13 cellular contexts compared by ENCODE assay signal in genomic region chr13:96492758-96493157, GRCh38.
A peak's percentile ranks its signal among the peaks of the same experiment; 100 is the strongest.
DNase-seq lines count a peak whose midpoint lies in the region; ATAC-seq and TF ChIP-seq lines count a peak whose summit lies in the region.
"Had no signal": no experiment of that assay in that cellular context is flagged by ENCODE, and none has a peak within 500 bp of the region (broad histone marks: within the 10 kb centered on the region; RNA-seq: fewer than 3 reads in every experiment).

No MANE protein-coding gene starts in this region.

- H3K27ac ChIP-seq in body of pancreas (no peak overlapping the region), SK-N-SH (ENCODE audit: low read depth in 2 of 2, low read length in 1 of 2) (no peak overlapping the region)

- DNase-seq in NCI-H345 (lab: John Stamatoyannopoulos, UW) (peak; percentile 17), NCI-H345 treated with DMSO at 0.1 percent for 48 hours (lab: John Stamatoyannopoulos, UW; ENCODE audit: unreplicated experiment) (no peak), NCI-H1105 treated with DMSO at 0.1 percent for 48 hours (lab: John Stamatoyannopoulos, UW) (peak; percentile 39), body of pancreas (peak; percentile 50 to 71 (median 58)), midbrain (lab: John Stamatoyannopoulos, UW) (peak; percentile 18), mucosa of gallbladder (ENCODE audit: low spot score) (no peak), SK-N-SH (no peak), DMS79 (lab: John Stamatoyannopoulos, UW) (no peak)
- DNase-seq: BE2C; CD4-positive, alpha-beta T cell; NCI-H2227 treated with DMSO at 0.1 percent for 48 hours; NCI-H526 treated with DMSO at 0.1 percent for 48 hours; SHP77 treated with DMSO at 0.1 percent for 48 hours had no signal

- POLR2A ChIA-PET in SK-N-SH (lab: Yijun Ruan, JAX): no interaction called here

- no peaks in the 10 kb centered on the region for H3K27me3 ChIP-seq in body of pancreas
- H3K27me3 ChIP-seq in SK-N-SH (ENCODE audit: insufficient read depth): no peaks in the 10 kb centered on the region
- H3K27me3 ChIP-seq: BE2C had no signal

- H3K79me2 ChIP-seq in SK-N-SH (ENCODE audit: insufficient read depth): no peaks in the 10 kb centered on the region

- no peak for TF ChIP-seq RAD21 in SK-N-SH (IDR thresholded peaks at IDR 0.05; ENCODE audit: low read length)

- intact Hi-C loops in body of pancreas (cut with DNase I): no loop called here

- no peaks in the 10 kb centered on the region for H3F3A ChIP-seq in SK-N-SH (replicated peaks; ENCODE audit: insufficient read depth)

- no peaks in the 10 kb centered on the region for H4K20me1 ChIP-seq in SK-N-SH (ENCODE audit: insufficient read depth)

- H3K9me2 ChIP-seq in SK-N-SH: no peaks in the 10 kb centered on the region

- no peak for TF ChIP-seq EP300 in SK-N-SH (IDR thresholded peaks at IDR 0.05; ENCODE audit: borderline replicate concordance in 1 of 2, low read depth in 1 of 2, low read length in 1 of 2)

- H3K9ac ChIP-seq in SK-N-SH: no peak overlapping the region

- no peak overlapping the region for H3K4me2 ChIP-seq in SK-N-SH

- TF ChIP-seq CTCF in body of pancreas (IDR thresholded peaks at IDR 0.05) (no peak), SK-N-SH (IDR thresholded peaks at IDR 0.05) (no peak)

- H3K9me3 ChIP-seq in body of pancreas (no peaks in the 10 kb centered on the region), SK-N-SH (no peaks in the 10 kb centered on the region)
- H3K9me3 ChIP-seq: BE2C had no signal

- peak; percentile 40 for ATAC-seq in body of pancreas

- TF ChIP-seq POLR2A in body of pancreas (IDR thresholded peaks at IDR 0.05): no peak

- H2AFZ ChIP-seq in SK-N-SH (ENCODE audit: low read depth): no peak overlapping the region

- H3K4me3 ChIP-seq in body of pancreas (no peak overlapping the region), SK-N-SH (ENCODE audit: low read depth in 2 of 2, low read length in 1 of 2) (no peak overlapping the region)

- no peaks in the 10 kb centered on the region for H3K36me3 ChIP-seq in body of pancreas (replicated peaks in 1 of 2; ENCODE audit: insufficient read depth in 1 of 2, low read depth in 2 of 2)
- no peaks in the 10 kb centered on the region for H3K36me3 ChIP-seq in SK-N-SH (replicated peaks in 1 of 2; ENCODE audit: control insufficient read depth in 1 of 2, insufficient read depth in 2 of 2, low read length in 1 of 2)
- H3K36me3 ChIP-seq: BE2C had no signal

- H3K4me1 ChIP-seq in body of pancreas: peaks cover 28% of the 10 kb centered on the region
- no peaks in the 10 kb centered on the region for H3K4me1 ChIP-seq in SK-N-SH (ENCODE audit: control insufficient read depth in 1 of 2, insufficient read depth in 2 of 2, low read depth in 1 of 2, low read length in 1 of 2)
- H3K4me1 ChIP-seq: BE2C had no signal

- WGBS in body of pancreas, 2 donors: 14 to 19% methylated on average over 4 of the region's 4 CpGs
- 54% methylated on average over 4 of the region's 4 CpGs for WGBS in SK-N-SH (ENCODE audit: low lambda C conversion rate)

- CTCF ChIA-PET in SK-N-SH (lab: Yijun Ruan, JAX): no interaction called here

TF ChIP-seq in SK-N-SH, 30 proteins besides CTCF, POLR2A, EP300 and RAD21:
- no peak for TF ChIP-seq MXI1 (IDR thresholded peaks at IDR 0.05; ENCODE audit: low read depth, low read length)
- no peak for TF ChIP-seq TAF1 (IDR thresholded peaks at IDR 0.05; ENCODE audit: borderline replicate concordance, low read depth, low read length)
- no peak for TF ChIP-seq RFX5 (IDR thresholded peaks at IDR 0.05; ENCODE audit: low read length)
- no peak for TF ChIP-seq RXRA (IDR thresholded peaks at IDR 0.05; ENCODE audit: borderline replicate concordance, low read depth)
- TF ChIP-seq, protein P1, sequence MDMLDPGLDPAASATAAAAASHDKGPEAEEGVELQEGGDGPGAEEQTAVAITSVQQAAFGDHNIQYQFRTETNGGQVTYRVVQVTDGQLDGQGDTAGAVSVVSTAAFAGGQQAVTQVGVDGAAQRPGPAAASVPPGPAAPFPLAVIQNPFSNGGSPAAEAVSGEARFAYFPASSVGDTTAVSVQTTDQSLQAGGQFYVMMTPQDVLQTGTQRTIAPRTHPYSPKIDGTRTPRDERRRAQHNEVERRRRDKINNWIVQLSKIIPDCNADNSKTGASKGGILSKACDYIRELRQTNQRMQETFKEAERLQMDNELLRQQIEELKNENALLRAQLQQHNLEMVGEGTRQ (IDR thresholded peaks at IDR 0.05; ENCODE audit: borderline replicate concordance, low read depth, low read length): no peak
- no peak for TF ChIP-seq GATA2 (CRISPR knock-in tag; IDR thresholded peaks at IDR 0.05)
- TF ChIP-seq YY1 (IDR thresholded peaks at IDR 0.05; ENCODE audit: low read depth): no peak
- TF ChIP-seq TCF12 (IDR thresholded peaks at IDR 0.05): no peak
- no peak for TF ChIP-seq NRF1 (IDR thresholded peaks at IDR 0.05; ENCODE audit: low read depth, low read length)
- TF ChIP-seq SMC3 (IDR thresholded peaks at IDR 0.05; ENCODE audit: low read depth, low read length): no peak
- TF ChIP-seq CHD2 (IDR thresholded peaks at IDR 0.05; ENCODE audit: low read length, partially characterized antibody): no peak
- TF ChIP-seq, protein P2, sequence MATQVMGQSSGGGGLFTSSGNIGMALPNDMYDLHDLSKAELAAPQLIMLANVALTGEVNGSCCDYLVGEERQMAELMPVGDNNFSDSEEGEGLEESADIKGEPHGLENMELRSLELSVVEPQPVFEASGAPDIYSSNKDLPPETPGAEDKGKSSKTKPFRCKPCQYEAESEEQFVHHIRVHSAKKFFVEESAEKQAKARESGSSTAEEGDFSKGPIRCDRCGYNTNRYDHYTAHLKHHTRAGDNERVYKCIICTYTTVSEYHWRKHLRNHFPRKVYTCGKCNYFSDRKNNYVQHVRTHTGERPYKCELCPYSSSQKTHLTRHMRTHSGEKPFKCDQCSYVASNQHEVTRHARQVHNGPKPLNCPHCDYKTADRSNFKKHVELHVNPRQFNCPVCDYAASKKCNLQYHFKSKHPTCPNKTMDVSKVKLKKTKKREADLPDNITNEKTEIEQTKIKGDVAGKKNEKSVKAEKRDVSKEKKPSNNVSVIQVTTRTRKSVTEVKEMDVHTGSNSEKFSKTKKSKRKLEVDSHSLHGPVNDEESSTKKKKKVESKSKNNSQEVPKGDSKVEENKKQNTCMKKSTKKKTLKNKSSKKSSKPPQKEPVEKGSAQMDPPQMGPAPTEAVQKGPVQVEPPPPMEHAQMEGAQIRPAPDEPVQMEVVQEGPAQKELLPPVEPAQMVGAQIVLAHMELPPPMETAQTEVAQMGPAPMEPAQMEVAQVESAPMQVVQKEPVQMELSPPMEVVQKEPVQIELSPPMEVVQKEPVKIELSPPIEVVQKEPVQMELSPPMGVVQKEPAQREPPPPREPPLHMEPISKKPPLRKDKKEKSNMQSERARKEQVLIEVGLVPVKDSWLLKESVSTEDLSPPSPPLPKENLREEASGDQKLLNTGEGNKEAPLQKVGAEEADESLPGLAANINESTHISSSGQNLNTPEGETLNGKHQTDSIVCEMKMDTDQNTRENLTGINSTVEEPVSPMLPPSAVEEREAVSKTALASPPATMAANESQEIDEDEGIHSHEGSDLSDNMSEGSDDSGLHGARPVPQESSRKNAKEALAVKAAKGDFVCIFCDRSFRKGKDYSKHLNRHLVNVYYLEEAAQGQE (IDR thresholded peaks at IDR 0.05; ENCODE audit: low read depth, low read length): no peak
- no peak for TF ChIP-seq JUND (IDR thresholded peaks at IDR 0.05)
- no peak for TF ChIP-seq MEF2A (IDR thresholded peaks at IDR 0.05; ENCODE audit: borderline replicate concordance, low read depth)
- TF ChIP-seq PBX3 (IDR thresholded peaks at IDR 0.05): no peak
- TF ChIP-seq POLR2AphosphoS5 (IDR thresholded peaks at IDR 0.05; ENCODE audit: low read depth, low read length): no peak
- TF ChIP-seq ZBTB33 (IDR thresholded peaks at IDR 0.05; ENCODE audit: borderline replicate concordance, low read depth): no peak
- TF ChIP-seq SIN3A (IDR thresholded peaks at IDR 0.05; ENCODE audit: borderline replicate concordance, low read depth, low read length): no peak
- TF ChIP-seq FOXJ3 (CRISPR knock-in tag; IDR thresholded peaks at IDR 0.05): no peak
- TF ChIP-seq, protein P3, sequence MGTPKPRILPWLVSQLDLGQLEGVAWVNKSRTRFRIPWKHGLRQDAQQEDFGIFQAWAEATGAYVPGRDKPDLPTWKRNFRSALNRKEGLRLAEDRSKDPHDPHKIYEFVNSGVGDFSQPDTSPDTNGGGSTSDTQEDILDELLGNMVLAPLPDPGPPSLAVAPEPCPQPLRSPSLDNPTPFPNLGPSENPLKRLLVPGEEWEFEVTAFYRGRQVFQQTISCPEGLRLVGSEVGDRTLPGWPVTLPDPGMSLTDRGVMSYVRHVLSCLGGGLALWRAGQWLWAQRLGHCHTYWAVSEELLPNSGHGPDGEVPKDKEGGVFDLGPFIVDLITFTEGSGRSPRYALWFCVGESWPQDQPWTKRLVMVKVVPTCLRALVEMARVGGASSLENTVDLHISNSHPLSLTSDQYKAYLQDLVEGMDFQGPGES (IDR thresholded peaks at IDR 0.05; ENCODE audit: low read depth, low read length): no peak

Comparison
In these comparisons a context has a peak if more than half of its experiments do, and no peak if none do; other contexts are left out.
1. DNase-seq: peak in NCI-H345 (single experiment), NCI-H1105 treated with DMSO at 0.1 percent for 48 hours (single experiment), body of pancreas (4 of 4) and midbrain (single experiment); none in NCI-H345 treated with DMSO at 0.1 percent for 48 hours (single experiment), mucosa of gallbladder (single experiment), SK-N-SH (single experiment) and DMS79 (single experiment).